ENCODE assay signal across 3 cellular contexts in genomic region chr11:131043251-131043650, GRCh38.
"Had no signal": no experiment of that assay in that cellular context is flagged by ENCODE, and none has a peak within 500 bp of the region (broad histone marks: within the 10 kb centered on the region; RNA-seq: fewer than 3 reads in every experiment).

No MANE protein-coding gene starts in this region.

- DNase-seq: GDM1, GF-D8 had no signal

- H3K4me3 ChIP-seq: GM12878 had no signal

- ATAC-seq: GM12878 had no signal
